40 cellular contexts compared by ENCODE assay signal in the genomic region with DNA sequence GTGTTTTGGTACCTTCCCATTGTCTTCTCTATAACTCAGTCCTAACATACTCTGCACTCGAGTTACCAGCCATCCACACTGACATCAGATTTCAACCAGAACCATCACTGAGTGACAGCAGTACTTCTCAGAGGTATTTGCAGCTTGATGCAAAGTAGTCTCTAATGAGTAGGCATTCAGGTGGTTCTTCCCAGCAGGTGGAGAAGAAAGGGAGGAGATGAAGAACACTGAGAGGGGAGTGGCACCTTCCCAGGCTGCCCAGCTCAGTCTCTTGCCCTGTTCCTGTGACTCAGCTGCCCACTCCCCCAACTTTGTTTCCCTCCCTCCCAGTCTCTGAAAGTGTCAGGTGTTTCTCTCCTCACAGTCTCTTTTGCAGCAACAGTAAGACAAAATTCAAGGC. TPM values are rescaled to one million over a fixed set of nuclear protein-coding genes. Genes with fewer than 3 reads are reported as not detected.
"Had no signal": no experiment of that assay in that cellular context is flagged by ENCODE, and none has a peak within 500 bp of the region (broad histone marks: within the 10 kb centered on the region; RNA-seq: fewer than 3 reads in every experiment).

No MANE protein-coding gene starts in this region.

- H3K27ac Mint-ChIP-seq: activated naive CD8-positive, alpha-beta T cell; mesothelial cell of epicardium; naive B cell; nephron progenitor cell; progenitor cell of endocrine pancreas; stimulated activated naive CD8-positive, alpha-beta T cell treated with anti-CD3 and anti-CD28 coated beads, Interleukin-15, Interleukin-2, amounts not matched to agents 100 ng/mL and 50 ng/mL, for 24 hours had no signal

- H3K9me3 Mint-ChIP-seq: mesothelial cell of epicardium; nephron progenitor cell; stimulated activated naive CD8-positive, alpha-beta T cell treated with anti-CD3 and anti-CD28 coated beads, Interleukin-15, Interleukin-2, amounts not matched to agents 100 ng/mL and 50 ng/mL, for 24 hours had no signal

- H3K36me3 ChIP-seq: colonic mucosa, neutrophil, ovary, right lobe of liver, thoracic aorta had no signal

- DNase-seq: activated CD4-positive, alpha-beta T cell treated with anti-CD3 and anti-CD28 coated beads for 48 hours; activated CD4-positive, alpha-beta T cell treated with anti-CD3 and anti-CD28 coated beads, Interleukin-2, amount 50 U/mL, for 48 hours; activated CD8-positive, alpha-beta memory T cell treated with anti-CD3 and anti-CD28 coated beads for 24 hours; activated effector memory CD4-positive, alpha-beta T cell treated with Interleukin-2 at 50 U/mL for 16 hours; activated naive CD4-positive, alpha-beta T cell treated with Interleukin-2 at 50 U/mL for 16 hours; anterior cingulate cortex; cerebellar nuclear complex; colonic mucosa; effector CD8-positive, alpha-beta T cell; heart left ventricle; hypothalamus; left cardiac atrium; left ventricle myocardium superior; naive B cell; nephron progenitor cell; ovary; right lobe of liver; stimulated activated CD4-positive, alpha-beta T cell treated with anti-CD3 and anti-CD28 coated beads, Interleukin-4, amount 100 ng/mL, for 1 hour; T-helper 9 cell; trophoblast cell had no signal

- H3K27ac ChIP-seq: colonic mucosa, heart left ventricle, neutrophil, ovary, right lobe of liver, thoracic aorta, VCaP had no signal

- H3K9me3 ChIP-seq: colonic mucosa, heart left ventricle, neutrophil, ovary, right lobe of liver, thoracic aorta had no signal

- H3K4me3 ChIP-seq: colonic mucosa, heart left ventricle, ovary, right lobe of liver, thoracic aorta had no signal

- H3K36me3 Mint-ChIP-seq: activated naive CD8-positive, alpha-beta T cell; naive B cell had no signal

- H3K4me3 Mint-ChIP-seq: activated naive CD8-positive, alpha-beta T cell; mesothelial cell of epicardium; naive B cell; nephron progenitor cell; stimulated activated naive CD8-positive, alpha-beta T cell treated with anti-CD3 and anti-CD28 coated beads, Interleukin-15, Interleukin-2, amounts not matched to agents 100 ng/mL and 50 ng/mL, for 24 hours had no signal

- H3K27me3 Mint-ChIP-seq: progenitor cell of endocrine pancreas had no signal

- FAIRE-seq: keratinocyte, TTC549, urothelium cell line had no signal

- H3K4me1 ChIP-seq: colonic mucosa, heart left ventricle, right lobe of liver had no signal

- ATAC-seq: activated CD4-positive, CD25-positive, alpha-beta regulatory T cell treated with anti-CD3 and anti-CD28 coated beads, Interleukin-2, amount 50 U/mL, for 24 hours; heart left ventricle; left cardiac atrium; left ventricle myocardium superior had no signal

- H3K27me3 ChIP-seq: colonic mucosa, heart left ventricle, neutrophil, ovary, right lobe of liver had no signal

- H3K4me1 Mint-ChIP-seq: mesothelial cell of epicardium, naive B cell, nephron progenitor cell had no signal

RNA-seq across cellular contexts. Expression of a gene that starts 38.7 kb away (rescaled TPM):
- total RNA-seq: dermis microvascular lymphatic vessel endothelial cell, fibroblast of lung, fibroblast of villous mesenchyme, heart left ventricle, left cardiac atrium, left ventricle myocardium superior, lung microvascular endothelial cell, mesothelial cell of epicardium, ovary, progenitor cell of endocrine pancreas, renal cortical epithelial cell, right lobe of liver, skeletal muscle tissue, subcutaneous adipose tissue, thoracic aorta had no signal
- polyA plus RNA-seq: adipose tissue, esophagus, fibroblast of lung, heart left ventricle, keratinocyte, ovary had no signal
